Comparison of ENCODE assay signal across 11 cellular contexts in the genomic region with DNA sequence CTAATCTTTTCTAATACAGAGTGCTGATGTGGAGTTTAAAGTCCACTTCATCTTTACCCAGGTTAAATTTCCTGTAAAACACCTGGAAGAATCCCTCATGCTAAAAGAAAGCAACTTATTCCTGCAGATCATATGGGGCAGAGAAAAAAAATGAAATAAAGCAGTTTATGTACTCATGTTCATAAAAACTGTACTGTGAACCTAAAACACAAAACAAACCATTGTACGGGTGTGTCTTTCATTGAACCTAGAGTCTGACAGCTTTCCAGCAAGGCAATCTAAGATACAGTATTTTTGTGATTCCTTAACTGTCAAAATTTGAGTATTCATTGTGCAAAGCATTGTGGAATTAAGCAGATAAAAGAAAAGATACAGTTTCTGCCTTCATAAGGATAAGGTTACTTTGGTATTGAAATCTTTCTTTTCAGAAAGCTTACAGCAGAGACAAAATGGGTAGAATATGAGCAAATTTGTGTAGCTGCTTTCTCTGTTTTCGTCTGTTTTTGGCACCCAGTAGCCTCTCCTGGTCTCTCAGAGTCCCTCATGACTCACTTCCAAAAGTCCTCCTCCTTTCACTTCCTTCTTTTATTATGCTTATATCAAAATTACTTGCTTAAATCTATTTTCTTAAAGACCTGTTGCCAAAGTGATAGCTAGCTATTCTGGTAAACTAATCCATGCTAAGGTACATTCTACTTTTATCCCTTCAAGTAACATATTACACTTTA. TPM values are rescaled to one million over a fixed set of nuclear protein-coding genes. Genes with fewer than 3 reads are reported as not detected.
DNase-seq lines count a peak whose midpoint lies in the region; ATAC-seq and TF ChIP-seq lines count a peak whose summit lies in the region.
"Had no signal": no experiment of that assay in that cellular context is flagged by ENCODE, and none has a peak within 500 bp of the region (broad histone marks: within the 10 kb centered on the region; RNA-seq: fewer than 3 reads in every experiment).

No MANE protein-coding gene starts in this region.

- TF ChIP-seq CTCF in GM13976 (IDR thresholded peaks at IDR 0.05; ENCODE audit: borderline replicate concordance, control extremely low read depth, extremely low read depth, insufficient read depth, missing control alignments) (no peak), HFFc6 (IDR thresholded peaks at IDR 0.05) (no peak)

- DNase-seq in GM13976 (ENCODE audit: low spot score) (peak; percentile 40), HFFc6 (no peak), NOMO-1 (lab: John Stamatoyannopoulos, UW; ENCODE audit: unreplicated experiment in 2 of 2) (peak; percentile 13 to 71), left colon (no peak), NCI-H2029 treated with DMSO at 0.1 percent for 48 hours (lab: John Stamatoyannopoulos, UW) (no peak), T-helper 1 cell (no peak), NCI-H345 (lab: John Stamatoyannopoulos, UW) (no peak)
- DNase-seq: activated T-cell treated with anti-CD3 and anti-CD28 coated beads, Interleukin-2, amount 50 U/mL, for 24 hours; NCI-H526 treated with DMSO at 0.1 percent for 48 hours; upper lobe of left lung had no signal

- H3K4me3 Mint-ChIP-seq in HFFc6 = 0 out of 2 replicates have a peak overlapping the region, but pooled peaks have one; percentile 3
- H3K4me3 Mint-ChIP-seq: activated T-cell treated with anti-CD3 and anti-CD28 coated beads, Interleukin-2, amount 50 U/mL, for 24 hours had no signal

- H3K4me1 Mint-ChIP-seq in HFFc6 (ENCODE audit: low read depth) = peaks cover 65% of the 10 kb centered on the region

- H3K27me3 Mint-ChIP-seq in HFFc6 (ENCODE audit: insufficient read depth) = no peaks in the 10 kb centered on the region; the same call in 1 of the 2 replicates
- H3K27me3 Mint-ChIP-seq: activated T-cell treated with anti-CD3 and anti-CD28 coated beads, Interleukin-2, amount 50 U/mL, for 24 hours had no signal

- intact Hi-C loops in left colon (cut with DNase I, micrococcal nuclease) = no loop called here

- H3K9me3 Mint-ChIP-seq in HFFc6 = no peaks in the 10 kb centered on the region
- H3K9me3 Mint-ChIP-seq: activated T-cell treated with anti-CD3 and anti-CD28 coated beads, Interleukin-2, amount 50 U/mL, for 24 hours had no signal

- peak overlapping the region; percentile 12; the same call in 1 of the 2 replicates for H3K27ac Mint-ChIP-seq in HFFc6
- H3K27ac Mint-ChIP-seq: activated T-cell treated with anti-CD3 and anti-CD28 coated beads, Interleukin-2, amount 50 U/mL, for 24 hours had no signal

- ATAC-seq in left colon (peak; percentile 85), HG03139 (IDR thresholded peaks at IDR 0.05; ENCODE audit: unreplicated experiment) (no peak)

- in situ Hi-C loops in GM13976 (cut with MboI; ENCODE audit: low sequenced_read_pairs, unreplicated experiment) = no loop called here

- no peaks in the 10 kb centered on the region for H3K36me3 Mint-ChIP-seq in HFFc6 (ENCODE audit: low read depth)

RNA-seq across cellular contexts. Expression of a gene that starts 26.8 kb away (rescaled TPM):
- 100 to 1,000 TPM; 191 to 431 (median 201) TPM for total RNA-seq in HFFc6 (2021; fragmentation: NEBNext Ultra II Directional; extraction: Animal tissue kit (Norgen Biotek cat#: 25700))
- 10 to 100 TPM; 51.3 to 63.3 TPM for total RNA-seq in left colon

Comparison
In these comparisons a context has a peak if more than half of its experiments do, and no peak if none do; other contexts are left out.
1. DNase-seq: peak in GM13976 (single experiment) and NOMO-1 (2 of 2); none in HFFc6 (single experiment), left colon (0 of 2), NCI-H2029 treated with DMSO at 0.1 percent for 48 hours (single experiment), T-helper 1 cell (0 of 5) and NCI-H345 (single experiment).